22 cellular contexts compared by ENCODE assay signal in genomic region chr1:7422561-7422960, GRCh38.
"Had no signal": no experiment of that assay in that cellular context is flagged by ENCODE, and none has a peak within 500 bp of the region (broad histone marks: within the 10 kb centered on the region; RNA-seq: fewer than 3 reads in every experiment).

No MANE protein-coding gene starts in this region.

- H3K27ac Mint-ChIP-seq: activated naive CD8-positive, alpha-beta T cell; stimulated activated effector memory CD8-positive, alpha-beta T cell treated with anti-CD3 and anti-CD28 coated beads, Interleukin-12 subunit alpha, Interleukin-12 subunit beta, amount 100 ng/mL, for 72 hours had no signal

- H3K4me1 ChIP-seq: adrenal gland, gastroesophageal sphincter, heart right ventricle, left lung, psoas muscle, right atrium auricular region, transverse colon had no signal

- H3K27ac ChIP-seq: adrenal gland, epithelial cell of prostate, gastroesophageal sphincter, heart right ventricle, left lung, ovary, psoas muscle, right atrium auricular region, skin epidermis, transverse colon, VCaP had no signal

- H3K27me3 ChIP-seq: adrenal gland, gastroesophageal sphincter, heart right ventricle, left lung, ovary, right atrium auricular region, transverse colon had no signal

- H3K4me3 Mint-ChIP-seq: activated naive CD8-positive, alpha-beta T cell; naive thymus-derived CD8-positive, alpha-beta T cell; stimulated activated effector memory CD8-positive, alpha-beta T cell treated with anti-CD3 and anti-CD28 coated beads, Interleukin-12 subunit alpha, Interleukin-12 subunit beta, amount 100 ng/mL, for 72 hours; stimulated activated naive CD8-positive, alpha-beta T cell treated with anti-CD3 and anti-CD28 coated beads, Interleukin-15, amount 100 ng/mL, for 72 hours had no signal

- H3K36me3 Mint-ChIP-seq: activated naive CD8-positive, alpha-beta T cell; stimulated activated effector memory CD8-positive, alpha-beta T cell treated with anti-CD3 and anti-CD28 coated beads, Interleukin-12 subunit alpha, Interleukin-12 subunit beta, amount 100 ng/mL, for 72 hours had no signal

- H3K36me3 ChIP-seq: adrenal gland, gastroesophageal sphincter, heart right ventricle, left lung, ovary, right atrium auricular region, transverse colon had no signal

- H3K9me3 ChIP-seq: adrenal gland, ovary, psoas muscle, right atrium auricular region, transverse colon had no signal

- H3K4me3 ChIP-seq: adrenal gland, gastroesophageal sphincter, heart right ventricle, left lung, ovary, psoas muscle, right atrium auricular region, skin epidermis, transverse colon had no signal

- ATAC-seq: gastroesophageal sphincter; heart right ventricle; left lung; naive thymus-derived CD8-positive, alpha-beta T cell; psoas muscle; SK-N-SH treated with all-trans-retinoic acid at 6 μM for 48 hours; stimulated activated effector memory CD8-positive, alpha-beta T cell treated with anti-CD3 and anti-CD28 coated beads, Interleukin-12 subunit alpha, Interleukin-12 subunit beta, amount 100 ng/mL, for 72 hours; stimulated activated naive CD8-positive, alpha-beta T cell treated with anti-CD3 and anti-CD28 coated beads, Interleukin-15, amount 100 ng/mL, for 72 hours had no signal

- H3K4me1 Mint-ChIP-seq: stimulated activated effector memory CD8-positive, alpha-beta T cell treated with anti-CD3 and anti-CD28 coated beads, Interleukin-12 subunit alpha, Interleukin-12 subunit beta, amount 100 ng/mL, for 72 hours; stimulated activated naive CD8-positive, alpha-beta T cell treated with anti-CD3 and anti-CD28 coated beads, Interleukin-15, amount 100 ng/mL, for 72 hours had no signal

- DNase-seq: activated CD4-positive, alpha-beta T cell treated with anti-CD3 and anti-CD28 coated beads for 1 hour; activated CD4-positive, alpha-beta T cell treated with anti-CD3 and anti-CD28 coated beads, Interleukin-2, amount 50 U/mL, for 1 hour; activated naive CD4-positive, alpha-beta T cell; activated T-cell treated with anti-CD3 and anti-CD28 coated beads, Interleukin-2, amount 50 U/mL, for 1 hour; cortex of kidney; heart right ventricle; psoas muscle; stimulated activated CD4-positive, alpha-beta T cell treated with anti-CD3 and anti-CD28 coated beads, Interleukin-2, amount 100 ng/mL, for 24 hours; transverse colon had no signal
